Comparison of ENCODE assay signal across 22 cellular contexts in genomic region chr2:10356459-10356851, GRCh38. TPM values are rescaled to one million over a fixed set of nuclear protein-coding genes. Genes with fewer than 3 reads are reported as not detected.
DNase-seq lines count a peak whose midpoint lies in the region; ATAC-seq, FAIRE-seq and TF ChIP-seq lines count a peak whose summit lies in the region.
"Had no signal": no experiment of that assay in that cellular context is flagged by ENCODE, and none has a peak within 500 bp of the region (broad histone marks: within the 10 kb centered on the region; RNA-seq: fewer than 3 reads in every experiment).

No MANE protein-coding gene starts in this region.

- H3K4me3 ChIP-seq in pancreas (no peak overlapping the region), WERI-Rb-1 (ENCODE audit: low read depth, low read length) (no peak overlapping the region), sigmoid colon (no peak overlapping the region), right cardiac atrium (ENCODE audit: low read length) (no peak overlapping the region)
- H3K4me3 ChIP-seq: esophagus squamous epithelium, GM23248, psoas muscle, smooth muscle cell had no signal

- H3K4me3 Mint-ChIP-seq in activated naive CD4-positive, alpha-beta T cell treated with anti-CD3 and anti-CD28 coated beads, Interleukin-2, amount 50 U/mL, for 24 hours = no peak overlapping the region
- H3K4me3 Mint-ChIP-seq in activated naive CD4-positive, alpha-beta T cell treated with anti-CD3 and anti-CD28 coated beads, Interleukin-2, amount 10 ng/mL, durations not matched to agents 7 days and 5 days = no peak overlapping the region
- no peak overlapping the region for H3K4me3 Mint-ChIP-seq in activated naive CD8-positive, alpha-beta T cell treated with anti-CD3 and anti-CD28 coated beads, Interleukin-2, amount 50 U/mL, for 24 hours
- H3K4me3 Mint-ChIP-seq: activated naive CD8-positive, alpha-beta T cell treated with anti-CD3 and anti-CD28 coated beads, Interleukin-2, amount 10 ng/mL, durations not matched to agents 7 days and 5 days; activated T-cell treated with anti-CD3 and anti-CD28 coated beads, Interleukin-2, amount 50 U/mL, for 4 hours; nephron progenitor cell had no signal

- intact Hi-C loops in pancreas (cut with DNase I) (no loop called here), sigmoid colon (cut with DNase I) (no loop called here), right cardiac atrium (cut with DNase I) (no loop called here)

- CTCF ChIA-PET in activated naive CD4-positive, alpha-beta T cell treated with anti-CD3 and anti-CD28 coated beads, Interleukin-2, amount 10 ng/mL, durations not matched to agents 7 days and 5 days (lab: Charles Lee) = no interaction called here

- H3K27me3 Mint-ChIP-seq in activated naive CD4-positive, alpha-beta T cell treated with anti-CD3 and anti-CD28 coated beads, Interleukin-2, amount 50 U/mL, for 24 hours = no peaks in the 10 kb centered on the region
- no peaks in the 10 kb centered on the region for H3K27me3 Mint-ChIP-seq in activated naive CD4-positive, alpha-beta T cell treated with anti-CD3 and anti-CD28 coated beads, Interleukin-2, amount 10 ng/mL, durations not matched to agents 7 days and 5 days
- H3K27me3 Mint-ChIP-seq in activated naive CD8-positive, alpha-beta T cell treated with anti-CD3 and anti-CD28 coated beads, Interleukin-2, amount 50 U/mL, for 24 hours = no peaks in the 10 kb centered on the region
- H3K27me3 Mint-ChIP-seq: activated naive CD8-positive, alpha-beta T cell treated with anti-CD3 and anti-CD28 coated beads, Interleukin-2, amount 10 ng/mL, durations not matched to agents 7 days and 5 days had no signal

- peaks cover 60% of the 10 kb centered on the region for H3K4me1 Mint-ChIP-seq in activated naive CD4-positive, alpha-beta T cell treated with anti-CD3 and anti-CD28 coated beads, Interleukin-2, amount 50 U/mL, for 24 hours
- H3K4me1 Mint-ChIP-seq in activated naive CD4-positive, alpha-beta T cell treated with anti-CD3 and anti-CD28 coated beads, Interleukin-2, amount 10 ng/mL, durations not matched to agents 7 days and 5 days = peaks cover 9% of the 10 kb centered on the region
- H3K4me1 Mint-ChIP-seq in activated naive CD8-positive, alpha-beta T cell treated with anti-CD3 and anti-CD28 coated beads, Interleukin-2, amount 50 U/mL, for 24 hours = peaks cover 47% of the 10 kb centered on the region

- FAIRE-seq in pancreas (lab: Jason Lieb, UNC) = no peak
- FAIRE-seq: GM12891, RCC 7860, urothelium cell line had no signal

- 50 to 61% methylated on average over 8 of the region's 8 CpGs for whole genome bisulfite sequencing in pancreas, 2 donors
- 71 to 81% methylated on average over 8 of the region's 8 CpGs for WGBS in sigmoid colon, 2 donors
- 88% methylated on average over 8 of the region's 8 CpGs for WGBS in right cardiac atrium

- H3K9me3 ChIP-seq in pancreas (no peaks in the 10 kb centered on the region), WERI-Rb-1 (ENCODE audit: severe bottlenecking) (no peaks in the 10 kb centered on the region), sigmoid colon (no peaks in the 10 kb centered on the region), right cardiac atrium (ENCODE audit: control insufficient read depth, low read length) (no peaks in the 10 kb centered on the region)
- H3K9me3 ChIP-seq: esophagus squamous epithelium, psoas muscle had no signal

- no peaks in the 10 kb centered on the region for H3K9me3 Mint-ChIP-seq in activated naive CD4-positive, alpha-beta T cell treated with anti-CD3 and anti-CD28 coated beads, Interleukin-2, amount 50 U/mL, for 24 hours
- H3K9me3 Mint-ChIP-seq in activated naive CD4-positive, alpha-beta T cell treated with anti-CD3 and anti-CD28 coated beads, Interleukin-2, amount 10 ng/mL, durations not matched to agents 7 days and 5 days = no peaks in the 10 kb centered on the region
- no peaks in the 10 kb centered on the region for H3K9me3 Mint-ChIP-seq in activated naive CD8-positive, alpha-beta T cell treated with anti-CD3 and anti-CD28 coated beads, Interleukin-2, amount 50 U/mL, for 24 hours
- H3K9me3 Mint-ChIP-seq: activated naive CD8-positive, alpha-beta T cell treated with anti-CD3 and anti-CD28 coated beads, Interleukin-2, amount 10 ng/mL, durations not matched to agents 7 days and 5 days; activated T-cell treated with anti-CD3 and anti-CD28 coated beads, Interleukin-2, amount 50 U/mL, for 4 hours; nephron progenitor cell had no signal

- H3K36me3 Mint-ChIP-seq in activated naive CD4-positive, alpha-beta T cell treated with anti-CD3 and anti-CD28 coated beads, Interleukin-2, amount 50 U/mL, for 24 hours = peaks cover 5% of the 10 kb centered on the region
- peaks cover 11% of the 10 kb centered on the region for H3K36me3 Mint-ChIP-seq in activated naive CD4-positive, alpha-beta T cell treated with anti-CD3 and anti-CD28 coated beads, Interleukin-2, amount 10 ng/mL, durations not matched to agents 7 days and 5 days
- peaks cover 3% of the 10 kb centered on the region for H3K36me3 Mint-ChIP-seq in activated naive CD8-positive, alpha-beta T cell treated with anti-CD3 and anti-CD28 coated beads, Interleukin-2, amount 50 U/mL, for 24 hours (ENCODE audit: low read depth)

- H3K36me3 ChIP-seq in pancreas (no peaks in the 10 kb centered on the region), WERI-Rb-1 (no peaks in the 10 kb centered on the region; the same call in none of the 2 replicates), sigmoid colon (no peaks in the 10 kb centered on the region)

- peak overlapping the region; percentile 14 to 68 (median 52) for H3K27ac ChIP-seq in pancreas
- H3K27ac ChIP-seq in WERI-Rb-1 = no peak overlapping the region
- no peak overlapping the region for H3K27ac ChIP-seq in sigmoid colon
- no peak overlapping the region for H3K27ac ChIP-seq in right cardiac atrium (ENCODE audit: low read length)
- H3K27ac ChIP-seq: esophagus squamous epithelium, GM23248, psoas muscle had no signal

- no peak for TF ChIP-seq EP300 in sigmoid colon (IDR thresholded peaks at IDR 0.05)

- no peak for TF ChIP-seq CTCF in pancreas (IDR thresholded peaks at IDR 0.05)
- TF ChIP-seq CTCF in WERI-Rb-1 (IDR thresholded peaks at IDR 0.05; ENCODE audit: low read depth, low read length) = no peak
- TF ChIP-seq CTCF in sigmoid colon (IDR thresholded peaks at IDR 0.05) = no peak

- no peak for TF ChIP-seq POLR2A in sigmoid colon (IDR thresholded peaks at IDR 0.05)

- ATAC-seq in activated naive CD8-positive, alpha-beta T cell treated with anti-CD3 and anti-CD28 coated beads, Interleukin-2, amount 50 U/mL, for 24 hours = no peak
- ATAC-seq in pancreas (peak in 3 of 4 donors; percentile 4 to 39 (median 21)), right cardiac atrium (no peak)
- ATAC-seq: left cardiac atrium, psoas muscle had no signal

- peak overlapping the region; percentile 24 for H3K27ac Mint-ChIP-seq in activated naive CD4-positive, alpha-beta T cell treated with anti-CD3 and anti-CD28 coated beads, Interleukin-2, amount 50 U/mL, for 24 hours
- no peak overlapping the region for H3K27ac Mint-ChIP-seq in activated naive CD4-positive, alpha-beta T cell treated with anti-CD3 and anti-CD28 coated beads, Interleukin-2, amount 10 ng/mL, durations not matched to agents 7 days and 5 days
- peak overlapping the region; percentile 23 for H3K27ac Mint-ChIP-seq in activated naive CD8-positive, alpha-beta T cell treated with anti-CD3 and anti-CD28 coated beads, Interleukin-2, amount 50 U/mL, for 24 hours
- H3K27ac Mint-ChIP-seq: activated naive CD8-positive, alpha-beta T cell treated with anti-CD3 and anti-CD28 coated beads, Interleukin-2, amount 10 ng/mL, durations not matched to agents 7 days and 5 days had no signal

- DNase-seq in activated naive CD4-positive, alpha-beta T cell treated with anti-CD3 and anti-CD28 coated beads, Interleukin-2, amount 10 ng/mL, durations not matched to agents 7 days and 5 days = no peak
- DNase-seq in DMS153 (lab: John Stamatoyannopoulos, UW) (peak; percentile 14), pancreas (peak in 2 of 6 donors; percentile 62 to 79), WERI-Rb-1 (no peak), sigmoid colon (no peak), right cardiac atrium (no peak)
- no peak for DNase-seq in activated naive CD8-positive, alpha-beta T cell treated with anti-CD3 and anti-CD28 coated beads, Interleukin-2, amount 50 U/mL, for 24 hours
- DNase-seq: activated naive CD8-positive, alpha-beta T cell treated with anti-CD3 and anti-CD28 coated beads, Interleukin-2, amount 10 ng/mL, durations not matched to agents 7 days and 5 days; activated T-cell treated with anti-CD3 and anti-CD28 coated beads, Interleukin-2, amount 50 U/mL, for 4 hours; esophagus squamous epithelium; GM23248; left cardiac atrium; NK-92 treated with Interleukin-12 subunit alpha and Interleukin-12 subunit beta, amount 100 ng/mL, for 24 hours; stimulated activated CD4-positive, alpha-beta T cell treated with anti-CD3 and anti-CD28 coated beads, Interleukin-4, amount 100 ng/mL, for 24 hours; T-helper 2 cell had no signal

- H3K4me1 ChIP-seq in pancreas (peaks cover 18 to 27% (median 23%) of the 10 kb centered on the region in 3 donors), sigmoid colon (peaks cover 0 to 7% (median 5%) of the 10 kb centered on the region in 4 donors), right cardiac atrium (ENCODE audit: control insufficient read depth, insufficient read depth, low read length) (no peaks in the 10 kb centered on the region)
- H3K4me1 ChIP-seq: psoas muscle had no signal

- H3K27me3 ChIP-seq in pancreas (no peaks in the 10 kb centered on the region), WERI-Rb-1 (ENCODE audit: insufficient read depth, low read depth, severe bottlenecking) (no peaks in the 10 kb centered on the region), sigmoid colon (no peaks in the 10 kb centered on the region), right cardiac atrium (ENCODE audit: control insufficient read depth, insufficient read depth) (no peaks in the 10 kb centered on the region)
- H3K27me3 ChIP-seq: esophagus squamous epithelium had no signal

RNA-seq across cellular contexts. Expression of gene HPCAL1, which starts 53.8 kb away (rescaled TPM):
- total RNA-seq in pancreas (10 to 100 TPM; 24.3 to 32.7 (median 26.8) TPM), sigmoid colon (10 to 100 TPM; 27.7 to 46.0 (median 34.2) TPM), right cardiac atrium (10 to 100 TPM; 18.5 to 32.2 (median 24.2) TPM)
- polyA plus RNA-seq in pancreas (10 to 100 TPM; 22.1 to 27.3 TPM), sigmoid colon (100 to 1,000 TPM in 2 of 3 donors, 10 to 100 TPM in 1; 67.9 to 115 (median 110) TPM), right cardiac atrium (32.0 TPM)

Comparison
In these comparisons a context has a peak if more than half of its experiments do, and no peak if none do; other contexts are left out.
1. ATAC-seq: peak in pancreas (3 of 4); none in activated naive CD8-positive, alpha-beta T cell treated with anti-CD3 and anti-CD28 coated beads, Interleukin-2, amount 50 U/mL, for 24 hours (single experiment) and right cardiac atrium (0 of 2).
2. H3K27ac ChIP-seq: peak in pancreas (4 of 4); none in WERI-Rb-1 (single experiment), sigmoid colon (0 of 4) and right cardiac atrium (single experiment).